ENCODE assay signal across 2 cellular contexts in the genomic region with DNA sequence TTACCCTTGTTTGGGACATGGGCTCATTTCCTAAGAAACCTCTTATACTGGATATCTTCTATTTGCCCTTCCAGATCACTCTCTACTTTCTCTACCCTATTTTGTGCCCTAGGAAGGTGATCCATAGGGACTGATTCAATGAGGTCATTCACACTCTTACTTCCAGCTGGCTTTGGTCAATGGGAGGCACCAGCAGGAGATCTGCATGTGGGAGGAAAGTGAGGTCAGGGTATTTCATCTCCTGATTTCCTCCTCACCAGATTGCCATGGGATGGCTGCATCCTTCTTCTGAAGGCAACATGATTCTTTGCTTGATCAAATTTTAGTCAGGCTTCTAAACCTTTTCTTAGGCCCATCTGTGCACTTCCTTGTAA.
A peak's percentile ranks its signal among the peaks of the same experiment; 100 is the strongest.
TF ChIP-seq lines count a peak whose summit lies in the region.

No MANE protein-coding gene starts in this region.

TF ChIP-seq in GM23338, 12 proteins besides CTCF, POLR2A, EP300 and RAD21:
- TF ChIP-seq ZNF114 (CRISPR knock-in tag; IDR thresholded peaks at IDR 0.05): no peak
- no peak for TF ChIP-seq CREB1 (CRISPR knock-in tag; IDR thresholded peaks at IDR 0.05; ENCODE audit: low read depth)
- TF ChIP-seq, protein P1, sequence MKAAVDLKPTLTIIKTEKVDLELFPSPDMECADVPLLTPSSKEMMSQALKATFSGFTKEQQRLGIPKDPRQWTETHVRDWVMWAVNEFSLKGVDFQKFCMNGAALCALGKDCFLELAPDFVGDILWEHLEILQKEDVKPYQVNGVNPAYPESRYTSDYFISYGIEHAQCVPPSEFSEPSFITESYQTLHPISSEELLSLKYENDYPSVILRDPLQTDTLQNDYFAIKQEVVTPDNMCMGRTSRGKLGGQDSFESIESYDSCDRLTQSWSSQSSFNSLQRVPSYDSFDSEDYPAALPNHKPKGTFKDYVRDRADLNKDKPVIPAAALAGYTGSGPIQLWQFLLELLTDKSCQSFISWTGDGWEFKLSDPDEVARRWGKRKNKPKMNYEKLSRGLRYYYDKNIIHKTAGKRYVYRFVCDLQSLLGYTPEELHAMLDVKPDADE (IDR thresholded peaks at IDR 0.05): no peak
- TF ChIP-seq EZH2phosphoT487 (IDR thresholded peaks at IDR 0.05; ENCODE audit: unreplicated experiment): no peak
- TF ChIP-seq JUNB (IDR thresholded peaks at IDR 0.05; ENCODE audit: unreplicated experiment): no peak
- no peak for TF ChIP-seq NANOG (IDR thresholded peaks at IDR 0.05; ENCODE audit: borderline replicate concordance)
- TF ChIP-seq STAT1 (IDR thresholded peaks at IDR 0.05; ENCODE audit: unreplicated experiment): no peak
- no peak for TF ChIP-seq EZH2 (IDR thresholded peaks at IDR 0.05; ENCODE audit: low read depth, unreplicated experiment)
- TF ChIP-seq, protein P2, sequence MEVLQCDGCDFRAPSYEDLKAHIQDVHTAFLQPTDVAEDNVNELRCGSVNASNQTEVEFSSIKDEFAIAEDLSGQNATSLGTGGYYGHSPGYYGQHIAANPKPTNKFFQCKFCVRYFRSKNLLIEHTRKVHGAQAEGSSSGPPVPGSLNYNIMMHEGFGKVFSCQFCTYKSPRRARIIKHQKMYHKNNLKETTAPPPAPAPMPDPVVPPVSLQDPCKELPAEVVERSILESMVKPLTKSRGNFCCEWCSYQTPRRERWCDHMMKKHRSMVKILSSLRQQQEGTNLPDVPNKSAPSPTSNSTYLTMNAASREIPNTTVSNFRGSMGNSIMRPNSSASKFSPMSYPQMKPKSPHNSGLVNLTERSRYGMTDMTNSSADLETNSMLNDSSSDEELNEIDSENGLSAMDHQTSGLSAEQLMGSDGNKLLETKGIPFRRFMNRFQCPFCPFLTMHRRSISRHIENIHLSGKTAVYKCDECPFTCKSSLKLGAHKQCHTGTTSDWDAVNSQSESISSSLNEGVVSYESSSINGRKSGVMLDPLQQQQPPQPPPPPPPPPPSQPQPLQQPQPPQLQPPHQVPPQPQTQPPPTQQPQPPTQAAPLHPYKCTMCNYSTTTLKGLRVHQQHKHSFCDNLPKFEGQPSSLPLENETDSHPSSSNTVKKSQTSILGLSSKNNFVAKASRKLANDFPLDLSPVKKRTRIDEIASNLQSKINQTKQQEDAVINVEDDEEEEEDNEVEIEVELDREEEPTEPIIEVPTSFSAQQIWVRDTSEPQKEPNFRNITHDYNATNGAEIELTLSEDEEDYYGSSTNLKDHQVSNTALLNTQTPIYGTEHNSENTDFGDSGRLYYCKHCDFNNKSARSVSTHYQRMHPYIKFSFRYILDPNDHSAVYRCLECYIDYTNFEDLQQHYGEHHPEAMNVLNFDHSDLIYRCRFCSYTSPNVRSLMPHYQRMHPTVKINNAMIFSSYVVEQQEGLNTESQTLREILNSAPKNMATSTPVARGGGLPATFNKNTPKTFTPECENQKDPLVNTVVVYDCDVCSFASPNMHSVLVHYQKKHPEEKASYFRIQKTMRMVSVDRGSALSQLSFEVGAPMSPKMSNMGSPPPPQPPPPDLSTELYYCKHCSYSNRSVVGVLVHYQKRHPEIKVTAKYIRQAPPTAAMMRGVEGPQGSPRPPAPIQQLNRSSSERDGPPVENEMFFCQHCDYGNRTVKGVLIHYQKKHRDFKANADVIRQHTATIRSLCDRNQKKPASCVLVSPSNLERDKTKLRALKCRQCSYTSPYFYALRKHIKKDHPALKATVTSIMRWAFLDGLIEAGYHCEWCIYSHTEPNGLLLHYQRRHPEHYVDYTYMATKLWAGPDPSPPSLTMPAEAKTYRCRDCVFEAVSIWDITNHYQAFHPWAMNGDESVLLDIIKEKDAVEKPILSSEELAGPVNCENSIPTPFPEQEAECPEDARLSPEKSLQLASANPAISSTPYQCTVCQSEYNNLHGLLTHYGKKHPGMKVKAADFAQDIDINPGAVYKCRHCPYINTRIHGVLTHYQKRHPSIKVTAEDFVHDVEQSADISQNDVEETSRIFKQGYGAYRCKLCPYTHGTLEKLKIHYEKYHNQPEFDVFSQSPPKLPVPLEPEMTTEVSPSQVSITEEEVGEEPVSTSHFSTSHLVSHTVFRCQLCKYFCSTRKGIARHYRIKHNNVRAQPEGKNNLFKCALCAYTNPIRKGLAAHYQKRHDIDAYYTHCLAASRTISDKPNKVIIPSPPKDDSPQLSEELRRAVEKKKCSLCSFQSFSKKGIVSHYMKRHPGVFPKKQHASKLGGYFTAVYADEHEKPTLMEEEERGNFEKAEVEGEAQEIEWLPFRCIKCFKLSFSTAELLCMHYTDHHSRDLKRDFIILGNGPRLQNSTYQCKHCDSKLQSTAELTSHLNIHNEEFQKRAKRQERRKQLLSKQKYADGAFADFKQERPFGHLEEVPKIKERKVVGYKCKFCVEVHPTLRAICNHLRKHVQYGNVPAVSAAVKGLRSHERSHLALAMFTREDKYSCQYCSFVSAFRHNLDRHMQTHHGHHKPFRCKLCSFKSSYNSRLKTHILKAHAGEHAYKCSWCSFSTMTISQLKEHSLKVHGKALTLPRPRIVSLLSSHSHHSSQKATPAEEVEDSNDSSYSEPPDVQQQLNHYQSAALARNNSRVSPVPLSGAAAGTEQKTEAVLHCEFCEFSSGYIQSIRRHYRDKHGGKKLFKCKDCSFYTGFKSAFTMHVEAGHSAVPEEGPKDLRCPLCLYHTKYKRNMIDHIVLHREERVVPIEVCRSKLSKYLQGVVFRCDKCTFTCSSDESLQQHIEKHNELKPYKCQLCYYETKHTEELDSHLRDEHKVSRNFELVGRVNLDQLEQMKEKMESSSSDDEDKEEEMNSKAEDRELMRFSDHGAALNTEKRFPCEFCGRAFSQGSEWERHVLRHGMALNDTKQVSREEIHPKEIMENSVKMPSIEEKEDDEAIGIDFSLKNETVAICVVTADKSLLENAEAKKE (CRISPR knock-in tag; IDR thresholded peaks at IDR 0.05): no peak
- TF ChIP-seq ZNF331 (CRISPR knock-in tag; IDR thresholded peaks at IDR 0.05; ENCODE audit: low read depth): no peak

TF ChIP-seq in H1, 55 proteins besides CTCF, POLR2A, EP300 and RAD21:
- TF ChIP-seq, protein P3, sequence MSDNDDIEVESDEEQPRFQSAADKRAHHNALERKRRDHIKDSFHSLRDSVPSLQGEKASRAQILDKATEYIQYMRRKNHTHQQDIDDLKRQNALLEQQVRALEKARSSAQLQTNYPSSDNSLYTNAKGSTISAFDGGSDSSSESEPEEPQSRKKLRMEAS (IDR thresholded peaks at IDR 0.05): 0 out of 2 replicates have a peak, but pooled peaks have one; percentile 16
- TF ChIP-seq SUZ12 (IDR thresholded peaks at IDR 0.05; ENCODE audit: low read length): no peak
